Comparison of ENCODE assay signal across 11 cellular contexts in genomic region chr9:84271887-84272556, GRCh38.
DNase-seq lines count a peak whose midpoint lies in the region; TF ChIP-seq lines count a peak whose summit lies in the region.
"Had no signal": no experiment of that assay in that cellular context is flagged by ENCODE, and none has a peak within 500 bp of the region (broad histone marks: within the 10 kb centered on the region; RNA-seq: fewer than 3 reads in every experiment).

No MANE protein-coding gene starts in this region.

- no peaks in the 10 kb centered on the region for H3K9me3 ChIP-seq in spleen

- H3K27ac Mint-ChIP-seq in T-helper 1 cell treated with Interleukin-12 subunit alpha and Interleukin-12 subunit beta and Interleukin-4 antibody, amounts not matched to agents 30 μg/mL and 1 μg/mL, for 36 hours = no peak overlapping the region
- H3K27ac Mint-ChIP-seq in activated naive CD8-positive, alpha-beta T cell treated with anti-CD3 and anti-CD28 coated beads for 36 hours = no peak overlapping the region
- no peak overlapping the region for H3K27ac Mint-ChIP-seq in immature natural killer cell

- peaks cover 0 to 23% (median 12%) of the 10 kb centered on the region in 6 donors for H3K4me1 ChIP-seq in spleen

- no peak for TF ChIP-seq POLR2A in spleen (IDR thresholded peaks at IDR 0.05)

- TF ChIP-seq CTCF in spleen (IDR thresholded peaks at IDR 0.05 in 8 of 11, conservative IDR thresholded peaks at IDR 0.05 in 3 of 11) (no peak), GM20000 (IDR thresholded peaks at IDR 0.05; ENCODE audit: extremely low read depth, missing control alignments) (no peak)

- peak overlapping the region in 6 of 8 donors; percentile 19 to 84 (median 72) for H3K27ac ChIP-seq in spleen

- H3K9me3 Mint-ChIP-seq in T-helper 1 cell treated with Interleukin-12 subunit alpha and Interleukin-12 subunit beta and Interleukin-4 antibody, amounts not matched to agents 30 μg/mL and 1 μg/mL, for 36 hours = no peaks in the 10 kb centered on the region
- H3K9me3 Mint-ChIP-seq in activated naive CD8-positive, alpha-beta T cell treated with anti-CD3 and anti-CD28 coated beads for 36 hours = no peaks in the 10 kb centered on the region
- H3K9me3 Mint-ChIP-seq in immature natural killer cell = no peaks in the 10 kb centered on the region

- H3K4me3 ChIP-seq in iPS-11a (ENCODE audit: low read depth, low read length) (peak overlapping the region; percentile 21), spleen (peak overlapping the region in 3 of 8 donors; percentile 17 to 51 (median 19))

- intact Hi-C loops in spleen (cut with DNase I; ENCODE audit: low total_unique reads) = no loop called here

- WGBS in spleen, 5 donors = 69 to 78% (median 73%) methylated on average over 21 of the region's 21 CpGs

- peaks cover 23% of the 10 kb centered on the region for H3K4me1 Mint-ChIP-seq in T-helper 1 cell treated with Interleukin-12 subunit alpha and Interleukin-12 subunit beta and Interleukin-4 antibody, amounts not matched to agents 30 μg/mL and 1 μg/mL, for 36 hours (ENCODE audit: low read depth)
- H3K4me1 Mint-ChIP-seq in activated naive CD8-positive, alpha-beta T cell treated with anti-CD3 and anti-CD28 coated beads for 36 hours = peaks cover 9% of the 10 kb centered on the region
- peaks cover 4 to 9% of the 10 kb centered on the region in 2 donors for H3K4me1 Mint-ChIP-seq in immature natural killer cell

- H3K36me3 ChIP-seq in spleen = no peaks in the 10 kb centered on the region

- H3K27me3 Mint-ChIP-seq in T-helper 1 cell treated with Interleukin-12 subunit alpha and Interleukin-12 subunit beta and Interleukin-4 antibody, amounts not matched to agents 30 μg/mL and 1 μg/mL, for 36 hours (ENCODE audit: low read depth) = no peaks in the 10 kb centered on the region
- H3K27me3 Mint-ChIP-seq in activated naive CD8-positive, alpha-beta T cell treated with anti-CD3 and anti-CD28 coated beads for 36 hours = peaks cover 55% of the 10 kb centered on the region
- H3K27me3 Mint-ChIP-seq in immature natural killer cell (ENCODE audit: low read depth in 3 of 3) = peaks cover 0 to 11% (median 10%) of the 10 kb centered on the region in 3 donors

- peak overlapping the region; percentile 76 for H3K4me3 Mint-ChIP-seq in T-helper 1 cell treated with Interleukin-12 subunit alpha and Interleukin-12 subunit beta and Interleukin-4 antibody, amounts not matched to agents 30 μg/mL and 1 μg/mL, for 36 hours
- peak overlapping the region; percentile 80 for H3K4me3 Mint-ChIP-seq in activated naive CD8-positive, alpha-beta T cell treated with anti-CD3 and anti-CD28 coated beads for 36 hours
- peak overlapping the region in 2 of 5 donors; percentile 19 to 61 for H3K4me3 Mint-ChIP-seq in immature natural killer cell

- H3K27me3 ChIP-seq in spleen (replicated peaks in 1 of 7) = peaks cover 0 to 21% (median 4%) of the 10 kb centered on the region in 7 donors

- H3K36me3 Mint-ChIP-seq in T-helper 1 cell treated with Interleukin-12 subunit alpha and Interleukin-12 subunit beta and Interleukin-4 antibody, amounts not matched to agents 30 μg/mL and 1 μg/mL, for 36 hours (ENCODE audit: low read depth) = no peaks in the 10 kb centered on the region
- no peaks in the 10 kb centered on the region for H3K36me3 Mint-ChIP-seq in activated naive CD8-positive, alpha-beta T cell treated with anti-CD3 and anti-CD28 coated beads for 36 hours
- no peaks in the 10 kb centered on the region for H3K36me3 Mint-ChIP-seq in immature natural killer cell

- DNase-seq in T-helper 1 cell = no peak
- DNase-seq in activated naive CD8-positive, alpha-beta T cell treated with anti-CD3 and anti-CD28 coated beads for 36 hours = no peak
- no peak for DNase-seq in spleen
- DNase-seq in GM20000 (ENCODE audit: low spot score) = no peak
- DNase-seq in NCI-H2107 treated with DMSO at 0.1 percent for 48 hours (lab: John Stamatoyannopoulos, UW; ENCODE audit: unreplicated experiment) = no peak
- DNase-seq in immature natural killer cell = no peak
- DNase-seq: effector CD8-positive, alpha-beta T cell; NCI-H1930; T1000 had no signal
